Comparison of ENCODE assay signal across 13 cellular contexts in the genomic region with DNA sequence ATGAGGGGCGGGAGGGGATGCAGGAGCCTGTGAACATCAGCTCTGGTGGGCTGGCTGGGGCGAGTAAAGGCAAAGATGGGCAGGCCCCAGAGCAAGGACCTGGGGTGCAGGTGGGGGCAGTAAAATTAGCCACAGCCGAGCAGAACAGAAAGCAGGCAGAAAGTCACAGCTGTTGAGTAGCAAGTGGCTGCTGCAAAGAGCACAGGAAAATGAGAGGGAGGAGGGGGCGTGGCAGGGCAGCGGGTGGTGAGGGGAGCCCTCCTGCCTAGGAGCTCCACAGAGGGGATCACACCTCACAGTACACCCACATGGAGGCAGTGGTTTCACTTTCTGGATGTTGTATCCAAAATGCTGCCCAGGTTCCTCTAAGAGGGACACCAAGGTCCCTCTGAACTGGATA.
DNase-seq lines count a peak whose midpoint lies in the region; ATAC-seq and TF ChIP-seq lines count a peak whose summit lies in the region.
"Had no signal": no experiment of that assay in that cellular context is flagged by ENCODE, and none has a peak within 500 bp of the region (broad histone marks: within the 10 kb centered on the region; RNA-seq: fewer than 3 reads in every experiment).

No MANE protein-coding gene starts in this region.

- H3K27ac Mint-ChIP-seq in activated naive CD4-positive, alpha-beta T cell treated with anti-CD3 and anti-CD28 coated beads for 36 hours = no peak overlapping the region
- no peak overlapping the region for H3K27ac Mint-ChIP-seq in activated naive CD4-positive, alpha-beta T cell treated with anti-CD3 and anti-CD28 coated beads, Interleukin-2, amount 10 ng/mL, durations not matched to agents 7 days and 5 days
- peak overlapping the region; percentile 54 for H3K27ac Mint-ChIP-seq in stimulated activated naive CD8-positive, alpha-beta T cell treated with anti-CD3 and anti-CD28 coated beads, Interleukin-15, Interleukin-2, amounts not matched to agents 100 ng/mL and 50 ng/mL, for 24 hours
- no peak overlapping the region for H3K27ac Mint-ChIP-seq in neural progenitor cell

- H3K27me3 Mint-ChIP-seq in activated naive CD4-positive, alpha-beta T cell treated with anti-CD3 and anti-CD28 coated beads for 36 hours (ENCODE audit: low read depth) = no peaks in the 10 kb centered on the region
- no peaks in the 10 kb centered on the region for H3K27me3 Mint-ChIP-seq in activated naive CD4-positive, alpha-beta T cell treated with anti-CD3 and anti-CD28 coated beads, Interleukin-2, amount 10 ng/mL, durations not matched to agents 7 days and 5 days
- H3K27me3 Mint-ChIP-seq in stimulated activated naive CD8-positive, alpha-beta T cell treated with anti-CD3 and anti-CD28 coated beads, Interleukin-15, Interleukin-2, amounts not matched to agents 100 ng/mL and 50 ng/mL, for 24 hours = no peaks in the 10 kb centered on the region
- no peaks in the 10 kb centered on the region for H3K27me3 Mint-ChIP-seq in neural progenitor cell (ENCODE audit: insufficient read depth, low read depth)

- H3K4me1 Mint-ChIP-seq in activated naive CD4-positive, alpha-beta T cell treated with anti-CD3 and anti-CD28 coated beads for 36 hours (ENCODE audit: low read depth) = peaks cover 46% of the 10 kb centered on the region
- H3K4me1 Mint-ChIP-seq in activated naive CD4-positive, alpha-beta T cell treated with anti-CD3 and anti-CD28 coated beads, Interleukin-2, amount 10 ng/mL, durations not matched to agents 7 days and 5 days = peaks cover 27% of the 10 kb centered on the region
- peaks cover 65% of the 10 kb centered on the region for H3K4me1 Mint-ChIP-seq in stimulated activated naive CD8-positive, alpha-beta T cell treated with anti-CD3 and anti-CD28 coated beads, Interleukin-15, Interleukin-2, amounts not matched to agents 100 ng/mL and 50 ng/mL, for 24 hours (ENCODE audit: low read depth)
- H3K4me1 Mint-ChIP-seq in neural progenitor cell = peaks cover 2% of the 10 kb centered on the region

- H3K27me3 ChIP-seq in SJCRH30 (no peaks in the 10 kb centered on the region), gastroesophageal sphincter (no peaks in the 10 kb centered on the region), neural progenitor cell (no peaks in the 10 kb centered on the region), aorta (ENCODE audit: control insufficient read depth in 1 of 2, insufficient read depth in 2 of 2, low read length in 1 of 2) (no peaks in the 10 kb centered on the region)
- H3K27me3 ChIP-seq: right lobe of liver had no signal

- H4K20me1 ChIP-seq in neural progenitor cell (ENCODE audit: low read depth) = no peaks in the 10 kb centered on the region

- no peak for TF ChIP-seq POLR2A in gastroesophageal sphincter (IDR thresholded peaks at IDR 0.05)

- no peaks in the 10 kb centered on the region for H3K9me3 ChIP-seq in HEK293 (ENCODE audit: control insufficient read depth, insufficient read depth, low read depth, low read length)
- H3K9me3 ChIP-seq in SJCRH30 (replicated peaks) = no peaks in the 10 kb centered on the region
- H3K9me3 ChIP-seq in gastroesophageal sphincter = no peaks in the 10 kb centered on the region
- H3K9me3 ChIP-seq in neural progenitor cell (ENCODE audit: low read depth) = no peaks in the 10 kb centered on the region
- no peaks in the 10 kb centered on the region for H3K9me3 ChIP-seq in aorta (ENCODE audit: control insufficient read depth, low read length)
- H3K9me3 ChIP-seq: right lobe of liver had no signal

- H3K4me2 ChIP-seq in neural progenitor cell = no peak overlapping the region

- no peaks in the 10 kb centered on the region for H3F3A ChIP-seq in neural progenitor cell (ENCODE audit: low read depth)

- TF ChIP-seq CTCF in HEK293 (tag by site-specific recombination; IDR thresholded peaks at IDR 0.05) (no peak), gastroesophageal sphincter (IDR thresholded peaks at IDR 0.05) (no peak), neural progenitor cell (IDR thresholded peaks at IDR 0.05) (no peak)

- H3K9me3 Mint-ChIP-seq in activated naive CD4-positive, alpha-beta T cell treated with anti-CD3 and anti-CD28 coated beads for 36 hours = peaks cover 12% of the 10 kb centered on the region
- peaks cover 12% of the 10 kb centered on the region for H3K9me3 Mint-ChIP-seq in activated naive CD4-positive, alpha-beta T cell treated with anti-CD3 and anti-CD28 coated beads, Interleukin-2, amount 10 ng/mL, durations not matched to agents 7 days and 5 days
- H3K9me3 Mint-ChIP-seq in stimulated activated naive CD8-positive, alpha-beta T cell treated with anti-CD3 and anti-CD28 coated beads, Interleukin-15, Interleukin-2, amounts not matched to agents 100 ng/mL and 50 ng/mL, for 24 hours = peaks cover 14% of the 10 kb centered on the region
- H3K9me3 Mint-ChIP-seq in neural progenitor cell = no peaks in the 10 kb centered on the region

- no peaks in the 10 kb centered on the region for H3K36me3 ChIP-seq in HEK293 (ENCODE audit: control insufficient read depth in 2 of 2, insufficient read depth in 1 of 2, low read length in 2 of 2)
- no peaks in the 10 kb centered on the region for H3K36me3 ChIP-seq in SJCRH30
- no peaks in the 10 kb centered on the region for H3K36me3 ChIP-seq in gastroesophageal sphincter
- no peaks in the 10 kb centered on the region for H3K36me3 ChIP-seq in neural progenitor cell
- no peaks in the 10 kb centered on the region for H3K36me3 ChIP-seq in aorta (ENCODE audit: control insufficient read depth in 1 of 2, insufficient read depth in 2 of 2, low read length in 1 of 2)
- H3K36me3 ChIP-seq: right lobe of liver had no signal

- H3K4me1 ChIP-seq in HEK293 (ENCODE audit: control insufficient read depth, insufficient read depth, low read length) (no peaks in the 10 kb centered on the region), SJCRH30 (peaks cover 16% of the 10 kb centered on the region), gastroesophageal sphincter (no peaks in the 10 kb centered on the region), neural progenitor cell (no peaks in the 10 kb centered on the region), aorta (ENCODE audit: control insufficient read depth in 1 of 2, insufficient read depth in 2 of 2, low read length in 2 of 2) (no peaks in the 10 kb centered on the region)
- H3K4me1 ChIP-seq: right lobe of liver had no signal

- H3K4me3 Mint-ChIP-seq in activated naive CD4-positive, alpha-beta T cell treated with anti-CD3 and anti-CD28 coated beads for 36 hours = no peak overlapping the region
- H3K4me3 Mint-ChIP-seq in activated naive CD4-positive, alpha-beta T cell treated with anti-CD3 and anti-CD28 coated beads, Interleukin-2, amount 10 ng/mL, durations not matched to agents 7 days and 5 days = no peak overlapping the region
- H3K4me3 Mint-ChIP-seq in stimulated activated naive CD8-positive, alpha-beta T cell treated with anti-CD3 and anti-CD28 coated beads, Interleukin-15, Interleukin-2, amounts not matched to agents 100 ng/mL and 50 ng/mL, for 24 hours = no peak overlapping the region
- H3K4me3 Mint-ChIP-seq in neural progenitor cell = no peak overlapping the region

- POLR2A ChIA-PET in HEK293 (lab: Yijun Ruan, JAX) = no interaction called here

- intact Hi-C loops in activated naive CD4-positive, alpha-beta T cell treated with anti-CD3 and anti-CD28 coated beads for 36 hours (cut with micrococcal nuclease) = no loop called here
- intact Hi-C loops in aorta (cut with DNase I) = no loop called here

- no peak overlapping the region for H3K27ac ChIP-seq in HEK293 (ENCODE audit: extremely low read depth, low read depth, low read length)
- no peak overlapping the region for H3K27ac ChIP-seq in SJCRH30
- H3K27ac ChIP-seq in gastroesophageal sphincter = no peak overlapping the region
- no peak overlapping the region for H3K27ac ChIP-seq in neural progenitor cell
- H3K27ac ChIP-seq in aorta (ENCODE audit: low read depth in 1 of 2, low read length in 2 of 2) = no peak overlapping the region
- H3K27ac ChIP-seq: GM23248, right lobe of liver had no signal

- DNase-seq in activated naive CD4-positive, alpha-beta T cell treated with anti-CD3 and anti-CD28 coated beads for 36 hours = peak; percentile 19
- no peak for DNase-seq in activated naive CD4-positive, alpha-beta T cell treated with anti-CD3 and anti-CD28 coated beads, Interleukin-2, amount 10 ng/mL, durations not matched to agents 7 days and 5 days
- peak; percentile 73 to 75 for DNase-seq in SJCRH30
- DNase-seq in neural progenitor cell (ENCODE audit: low spot score) = no peak
- no peak for DNase-seq in aorta
- DNase-seq: activated CD4-positive, CD25-positive, alpha-beta regulatory T cell treated with anti-CD3 and anti-CD28 coated beads, Interleukin-2, amount 50 U/mL, for 72 hours; GF-D8; GM23248; NCI-H187; right lobe of liver had no signal

- CTCF ChIA-PET in activated naive CD4-positive, alpha-beta T cell treated with anti-CD3 and anti-CD28 coated beads for 36 hours (lab: Charles Lee) = interaction anchor here (1.1 kb wide), 2 partner anchors 45 to 77 kb away, joined by 3 read pairs; no protein-coding TSS in a partner anchor
- CTCF ChIA-PET in activated naive CD4-positive, alpha-beta T cell treated with anti-CD3 and anti-CD28 coated beads, Interleukin-2, amount 10 ng/mL, durations not matched to agents 7 days and 5 days (lab: Charles Lee) = interaction anchor here (0.6 kb wide), 1 partner anchor 49 kb away, joined by 3 read pairs; no protein-coding TSS in a partner anchor
- CTCF ChIA-PET in HEK293 (lab: Yijun Ruan, JAX) = interaction anchor here (0.6 to 1.5 kb wide), 4 partner anchors 17 to 146 kb away, joined by 3 to 4 read pairs (median 4); no protein-coding TSS in a partner anchor

- H3K36me3 Mint-ChIP-seq in activated naive CD4-positive, alpha-beta T cell treated with anti-CD3 and anti-CD28 coated beads for 36 hours (ENCODE audit: low read depth) = peaks cover 3% of the 10 kb centered on the region
- H3K36me3 Mint-ChIP-seq in activated naive CD4-positive, alpha-beta T cell treated with anti-CD3 and anti-CD28 coated beads, Interleukin-2, amount 10 ng/mL, durations not matched to agents 7 days and 5 days = peaks cover 6% of the 10 kb centered on the region
- H3K36me3 Mint-ChIP-seq in stimulated activated naive CD8-positive, alpha-beta T cell treated with anti-CD3 and anti-CD28 coated beads, Interleukin-15, Interleukin-2, amounts not matched to agents 100 ng/mL and 50 ng/mL, for 24 hours (ENCODE audit: low read depth) = no peaks in the 10 kb centered on the region
- H3K36me3 Mint-ChIP-seq in neural progenitor cell = no peaks in the 10 kb centered on the region

- no peak overlapping the region for H2AFZ ChIP-seq in neural progenitor cell (replicated peaks)
- H2AFZ ChIP-seq: GM23248 had no signal

- H3K4me3 ChIP-seq in HEK293 (ENCODE audit: low read depth, low read length) (no peak overlapping the region), SJCRH30 (no peak overlapping the region), gastroesophageal sphincter (no peak overlapping the region), neural progenitor cell (no peak overlapping the region), aorta (ENCODE audit: low read length in 2 of 2) (no peak overlapping the region)
- H3K4me3 ChIP-seq: GM23248, right lobe of liver had no signal

- WGBS in gastroesophageal sphincter (ENCODE audit: low coverage in 1 of 2), 2 donors = 65 to 84% methylated on average over 2 to 4 of the region's 5 CpGs
- WGBS in aorta, 2 donors = 92 to 96% methylated on average over 5 of the region's 5 CpGs

- H3K79me2 ChIP-seq in neural progenitor cell (ENCODE audit: low read depth) = no peaks in the 10 kb centered on the region

- ATAC-seq in gastroesophageal sphincter (no peak), aorta (ENCODE audit: low FRiP score) (no peak)

- H3K9ac ChIP-seq in neural progenitor cell = no peak overlapping the region
- H3K9ac ChIP-seq: GM23248 had no signal

- TF ChIP-seq EP300 in gastroesophageal sphincter (IDR thresholded peaks at IDR 0.05) = no peak

Comparison
In these comparisons a context has a peak if more than half of its experiments do, and no peak if none do; other contexts are left out.
1. DNase-seq: peak in activated naive CD4-positive, alpha-beta T cell treated with anti-CD3 and anti-CD28 coated beads for 36 hours (single experiment) and SJCRH30 (2 of 2); none in activated naive CD4-positive, alpha-beta T cell treated with anti-CD3 and anti-CD28 coated beads, Interleukin-2, amount 10 ng/mL, durations not matched to agents 7 days and 5 days (single experiment), neural progenitor cell (single experiment) and aorta (0 of 2).